ENCODE assay signal across 9 cellular contexts in genomic region chr5:53478411-53479044, GRCh38. TPM values are rescaled to one million over a fixed set of nuclear protein-coding genes. Genes with fewer than 3 reads are reported as not detected.
A peak's percentile ranks its signal among the peaks of the same experiment; 100 is the strongest.
DNase-seq lines count a peak whose midpoint lies in the region; ATAC-seq and TF ChIP-seq lines count a peak whose summit lies in the region.
"Had no signal": no experiment of that assay in that cellular context is flagged by ENCODE, and none has a peak within 500 bp of the region (broad histone marks: within the 10 kb centered on the region; RNA-seq: fewer than 3 reads in every experiment).

No MANE protein-coding gene starts in this region.

- peaks cover 37% of the 10 kb centered on the region for H3K4me1 Mint-ChIP-seq in CD8-positive, alpha-beta T cell (ENCODE audit: low read depth)
- peaks cover 31% of the 10 kb centered on the region for H3K4me1 Mint-ChIP-seq in activated CD8-positive, alpha-beta T cell treated with anti-CD3 and anti-CD28 coated beads for 36 hours (ENCODE audit: low read depth)
- peaks cover 13% of the 10 kb centered on the region for H3K4me1 Mint-ChIP-seq in neural progenitor cell

- POLR2A ChIA-PET in CD8-positive, alpha-beta T cell (lab: Charles Lee), result no interaction called here
- POLR2A ChIA-PET in activated CD8-positive, alpha-beta T cell treated with anti-CD3 and anti-CD28 coated beads for 36 hours (lab: Charles Lee), result no interaction called here

- H3K9ac ChIP-seq in neural progenitor cell, result no peak overlapping the region

- peak overlapping the region; percentile 88 for H3K4me2 ChIP-seq in neural progenitor cell

- no peaks in the 10 kb centered on the region for H3K36me3 ChIP-seq in CD8-positive, alpha-beta T cell (ENCODE audit: insufficient read depth, low read length)
- no peaks in the 10 kb centered on the region for H3K36me3 ChIP-seq in neural progenitor cell

- CTCF ChIA-PET in CD8-positive, alpha-beta T cell (lab: Charles Lee), result interaction anchor here (0.7 to 3.3 kb wide), 6 partner anchors 9 to 755 kb away, joined by 3 to 17 read pairs (median 4); no protein-coding TSS in a partner anchor
- CTCF ChIA-PET in activated CD8-positive, alpha-beta T cell treated with anti-CD3 and anti-CD28 coated beads for 36 hours (lab: Charles Lee), result interaction anchor here (0.6 to 3.0 kb wide), 18 partner anchors 10 to 802 kb away, joined by 3 to 14 read pairs (median 3); no protein-coding TSS in a partner anchor

- no peak overlapping the region for H3K27ac ChIP-seq in CD8-positive, alpha-beta T cell (ENCODE audit: low read depth, low read length)
- H3K27ac ChIP-seq in neural progenitor cell, result peak overlapping the region; percentile 92

- H3F3A ChIP-seq in neural progenitor cell (ENCODE audit: low read depth), result peaks cover 41% of the 10 kb centered on the region

- peaks cover 40% of the 10 kb centered on the region for H3K79me2 ChIP-seq in neural progenitor cell (ENCODE audit: low read depth)

- H3K27me3 ChIP-seq in CD8-positive, alpha-beta T cell (ENCODE audit: insufficient read depth, low read length), result peaks cover 14% of the 10 kb centered on the region
- no peaks in the 10 kb centered on the region for H3K27me3 ChIP-seq in neural progenitor cell

- H3K27me3 Mint-ChIP-seq in CD8-positive, alpha-beta T cell (ENCODE audit: low read depth), result peaks cover 58% of the 10 kb centered on the region
- H3K27me3 Mint-ChIP-seq in activated CD8-positive, alpha-beta T cell treated with anti-CD3 and anti-CD28 coated beads for 36 hours, result peaks cover 50% of the 10 kb centered on the region
- peaks cover 9% of the 10 kb centered on the region for H3K27me3 Mint-ChIP-seq in neural progenitor cell (ENCODE audit: insufficient read depth, low read depth)

- peak in 1 of 7 experiments; percentile 32 for DNase-seq in CD8-positive, alpha-beta T cell
- DNase-seq in NCI-H2171 (lab: John Stamatoyannopoulos, UW) (peak; percentile 41), fibroblast of villous mesenchyme (ENCODE audit: low read depth) (peak; percentile 69), neural progenitor cell (ENCODE audit: low spot score) (peak; percentile 92), SKM-1 treated with dmso at 0.1 percent for 144 hours (lab: John Stamatoyannopoulos, UW; ENCODE audit: unreplicated experiment) (no peak)
- peak; percentile 45 for DNase-seq in activated CD8-positive, alpha-beta T cell treated with anti-CD3 and anti-CD28 coated beads for 36 hours
- no peak for DNase-seq in activated CD4-positive, CD25-positive, alpha-beta regulatory T cell treated with anti-CD3 and anti-CD28 coated beads, Interleukin-2, amount 50 U/mL, for 72 hours

- H3K9me3 Mint-ChIP-seq in CD8-positive, alpha-beta T cell, result no peaks in the 10 kb centered on the region
- no peaks in the 10 kb centered on the region for H3K9me3 Mint-ChIP-seq in activated CD8-positive, alpha-beta T cell treated with anti-CD3 and anti-CD28 coated beads for 36 hours
- H3K9me3 Mint-ChIP-seq in neural progenitor cell, result peaks cover 2% of the 10 kb centered on the region

- H3K36me3 Mint-ChIP-seq in CD8-positive, alpha-beta T cell, result peaks cover 7% of the 10 kb centered on the region
- no peaks in the 10 kb centered on the region for H3K36me3 Mint-ChIP-seq in activated CD8-positive, alpha-beta T cell treated with anti-CD3 and anti-CD28 coated beads for 36 hours (ENCODE audit: low read depth)
- H3K36me3 Mint-ChIP-seq in neural progenitor cell, result peaks cover 6% of the 10 kb centered on the region

- ATAC-seq in CD8-positive, alpha-beta T cell, result no peak
- ATAC-seq in GM21529 (IDR thresholded peaks at IDR 0.05; ENCODE audit: unreplicated experiment), result peak; percentile 41
- peak; percentile 5 for ATAC-seq in activated CD8-positive, alpha-beta T cell treated with anti-CD3 and anti-CD28 coated beads for 36 hours

- no peak overlapping the region for H3K27ac Mint-ChIP-seq in CD8-positive, alpha-beta T cell
- H3K27ac Mint-ChIP-seq in activated CD8-positive, alpha-beta T cell treated with anti-CD3 and anti-CD28 coated beads for 36 hours, result no peak overlapping the region
- no peak overlapping the region for H3K27ac Mint-ChIP-seq in neural progenitor cell

- H3K4me1 ChIP-seq in CD8-positive, alpha-beta T cell (ENCODE audit: insufficient read depth, low read length), result peaks cover 12% of the 10 kb centered on the region
- peaks cover 10% of the 10 kb centered on the region for H3K4me1 ChIP-seq in neural progenitor cell

- intact Hi-C loops in CD8-positive, alpha-beta T cell (cut with DNase I, micrococcal nuclease), result loop anchor here (1.0 to 5.0 kb wide), 3 partner anchors 740 to 751 kb away; no protein-coding TSS in a partner anchor
- intact Hi-C loops in activated CD8-positive, alpha-beta T cell treated with anti-CD3 and anti-CD28 coated beads for 36 hours (cut with micrococcal nuclease), result loop anchor here (5.0 kb wide), 2 partner anchors 739 to 754 kb away; no protein-coding TSS in a partner anchor

- no peaks in the 10 kb centered on the region for H3K9me3 ChIP-seq in CD8-positive, alpha-beta T cell (ENCODE audit: low read length)
- no peaks in the 10 kb centered on the region for H3K9me3 ChIP-seq in neural progenitor cell (ENCODE audit: low read depth)

- TF ChIP-seq CTCF in CD8-positive, alpha-beta T cell (IDR thresholded peaks at IDR 0.05), result peak; percentile 49
- peak; percentile 69 for TF ChIP-seq CTCF in activated CD8-positive, alpha-beta T cell treated with anti-CD3 and anti-CD28 coated beads for 36 hours (IDR thresholded peaks at IDR 0.05)
- peak; percentile 48 for TF ChIP-seq CTCF in fibroblast of villous mesenchyme (IDR thresholded peaks at IDR 0.05; ENCODE audit: insufficient read depth, low read depth, low read length)
- peak; percentile 83 for TF ChIP-seq CTCF in neural progenitor cell (IDR thresholded peaks at IDR 0.05)

- H4K20me1 ChIP-seq in neural progenitor cell (ENCODE audit: low read depth), result peaks cover 8% of the 10 kb centered on the region

- peak overlapping the region; percentile 78 for H2AFZ ChIP-seq in neural progenitor cell (replicated peaks)

- H3K4me3 Mint-ChIP-seq in CD8-positive, alpha-beta T cell, result peak overlapping the region; percentile 89
- H3K4me3 Mint-ChIP-seq in activated CD8-positive, alpha-beta T cell treated with anti-CD3 and anti-CD28 coated beads for 36 hours, result peak overlapping the region; percentile 79
- peak overlapping the region; percentile 94 for H3K4me3 Mint-ChIP-seq in neural progenitor cell

- H3K4me3 ChIP-seq in CD8-positive, alpha-beta T cell (ENCODE audit: low read depth, low read length), result peak overlapping the region; percentile 45
- peak overlapping the region; percentile 82 for H3K4me3 ChIP-seq in fibroblast of villous mesenchyme (ENCODE audit: low read depth, low read length)
- peak overlapping the region; percentile 75 for H3K4me3 ChIP-seq in neural progenitor cell

RNA-seq across cellular contexts. Expression of gene FST, which starts 1.9 kb away (rescaled TPM):
- not detected for total RNA-seq in CD8-positive, alpha-beta T cell
- under 1 TPM; 0.16 to 0.43 TPM for total RNA-seq in activated CD8-positive, alpha-beta T cell treated with anti-CD3 and anti-CD28 coated beads for 36 hours
- total RNA-seq in fibroblast of villous mesenchyme (29.8 and 52.5 TPM in 2 replicates), neural progenitor cell (ENCODE audit: low replicate concordance) (58.7 and 79.4 TPM in 2 replicates)
- total RNA-seq: T-helper 2 cell treated with Interferon-gamma antibody and Interleukin-4, amounts not matched to agents 100 ng/mL and 5 ng/mL, for 36 hours had no signal

Comparison
In these comparisons a context has a peak if more than half of its experiments do, and no peak if none do; other contexts are left out.
1. DNase-seq: peak in NCI-H2171 (single experiment), activated CD8-positive, alpha-beta T cell treated with anti-CD3 and anti-CD28 coated beads for 36 hours (single experiment), fibroblast of villous mesenchyme (single experiment) and neural progenitor cell (single experiment); none in SKM-1 treated with dmso at 0.1 percent for 144 hours (single experiment) and activated CD4-positive, CD25-positive, alpha-beta regulatory T cell treated with anti-CD3 and anti-CD28 coated beads, Interleukin-2, amount 50 U/mL, for 72 hours (single experiment).
2. RNA of gene FST, which starts 1.9 kb away (total RNA-seq): 58.7 to 79.4 TPM in neural progenitor cell and 29.8 to 52.5 TPM in fibroblast of villous mesenchyme; 0.16 to 0.43 TPM in activated CD8-positive, alpha-beta T cell treated with anti-CD3 and anti-CD28 coated beads for 36 hours and not detected in CD8-positive, alpha-beta T cell; every median in the first group is over 10 times any median in the second.
3. Peak in every context shown above with its lines, with median percentiles within 50 percentile points of each other: H3K4me3 ChIP-seq, H3K4me3 Mint-ChIP-seq and CTCF ChIP-seq.